In the genomic region with DNA sequence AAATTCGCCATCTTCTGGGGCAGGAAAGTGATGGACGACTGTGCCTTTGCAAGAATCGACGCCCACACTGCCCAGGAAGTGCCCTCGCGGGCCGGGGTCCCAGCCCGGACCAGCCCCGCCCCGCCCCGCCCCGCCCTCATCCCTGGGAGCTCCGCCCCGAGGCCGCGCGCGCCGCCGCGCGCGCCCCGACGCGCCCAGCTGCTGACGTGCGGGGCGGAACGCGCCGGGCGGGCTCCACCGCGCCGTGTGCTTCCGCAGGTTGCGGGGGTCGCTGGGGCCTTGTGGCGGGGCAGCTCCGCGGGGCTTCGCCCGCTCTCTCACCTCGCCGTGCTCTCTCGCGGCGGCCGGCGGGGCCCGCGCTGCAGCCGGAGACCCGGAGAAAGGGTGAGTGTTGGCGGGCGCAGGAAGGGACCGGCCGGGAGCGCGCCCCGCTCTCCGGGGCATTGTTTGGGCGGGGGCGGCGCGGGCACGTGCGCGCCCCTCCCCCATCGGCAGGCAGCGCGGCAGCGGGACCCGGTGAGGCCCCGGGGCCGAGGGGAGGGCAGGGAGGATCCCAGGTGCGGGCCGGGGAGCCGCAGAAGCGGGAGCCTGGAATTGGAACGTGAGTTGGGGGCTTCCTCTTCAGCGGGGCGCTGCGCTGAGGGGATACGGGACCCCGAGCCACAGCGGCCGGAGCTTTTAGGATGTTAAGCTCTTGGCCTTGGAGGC, we compare ENCODE assay signal across 8 cellular contexts. TPM values are rescaled to one million over a fixed set of nuclear protein-coding genes. Genes with fewer than 3 reads are reported as not detected.
DNase-seq lines count a peak whose midpoint lies in the region; ATAC-seq and TF ChIP-seq lines count a peak whose summit lies in the region.

A gene (plus strand): TSS at position 188 of the 708 bp plus-strand sequence. CDS start 17,366 bp downstream, outside the sequence.

- peak within 1 kb of the TSS; percentile 97 for H3K4me3 Mint-ChIP-seq in activated T-helper 2 cell treated with anti-CD3 and anti-CD28 coated beads, Interferon-gamma antibody, Interleukin-2, Interleukin-4, amounts not matched to agents 10 μg/mL and 5 μg/mL and 100 μg/mL, durations not matched to agents 14 hours and 24 hours and 36 hours (ENCODE audit: low read depth)
- peak within 1 kb of the TSS; percentile 86 to 94 (median 93) for H3K4me3 Mint-ChIP-seq in nephron

- no peaks in the 10 kb centered on the region for H3K27me3 Mint-ChIP-seq in activated T-helper 2 cell treated with anti-CD3 and anti-CD28 coated beads, Interferon-gamma antibody, Interleukin-2, Interleukin-4, amounts not matched to agents 10 μg/mL and 5 μg/mL and 100 μg/mL, durations not matched to agents 14 hours and 24 hours and 36 hours (ENCODE audit: low read depth)
- H3K27me3 Mint-ChIP-seq in nephron (ENCODE audit: low read depth), result no peaks in the 10 kb centered on the region

- intact Hi-C loops in activated T-helper 2 cell treated with anti-CD3 and anti-CD28 coated beads, Interferon-gamma antibody, Interleukin-2, Interleukin-4, amounts not matched to agents 10 μg/mL and 5 μg/mL and 100 μg/mL, durations not matched to agents 14 hours and 24 hours and 36 hours (cut with micrococcal nuclease), result loop anchor here (1.0 to 2.0 kb wide), 3 partner anchors 61 to 229 kb away; a partner anchor contains a TSS

- H3K4me1 Mint-ChIP-seq in activated T-helper 2 cell treated with anti-CD3 and anti-CD28 coated beads, Interferon-gamma antibody, Interleukin-2, Interleukin-4, amounts not matched to agents 10 μg/mL and 5 μg/mL and 100 μg/mL, durations not matched to agents 14 hours and 24 hours and 36 hours (ENCODE audit: low read depth), result peaks cover 29% of the 10 kb centered on the region
- H3K4me1 Mint-ChIP-seq in nephron, result peaks cover 38% of the 10 kb centered on the region

- peaks cover 30% of the 10 kb centered on the region for H3K36me3 Mint-ChIP-seq in activated T-helper 2 cell treated with anti-CD3 and anti-CD28 coated beads, Interferon-gamma antibody, Interleukin-2, Interleukin-4, amounts not matched to agents 10 μg/mL and 5 μg/mL and 100 μg/mL, durations not matched to agents 14 hours and 24 hours and 36 hours (ENCODE audit: low read depth)
- H3K36me3 Mint-ChIP-seq in nephron (ENCODE audit: low read depth), result peaks cover 6% of the 10 kb centered on the region

- H3K27ac Mint-ChIP-seq in activated T-helper 2 cell treated with anti-CD3 and anti-CD28 coated beads, Interferon-gamma antibody, Interleukin-2, Interleukin-4, amounts not matched to agents 10 μg/mL and 5 μg/mL and 100 μg/mL, durations not matched to agents 14 hours and 24 hours and 36 hours, result peak within 1 kb of the TSS; percentile 84
- peak within 1 kb of the TSS; percentile 89 to 98 (median 90) for H3K27ac Mint-ChIP-seq in nephron

- no peak for TF ChIP-seq CTCF in fibroblast of pulmonary artery (IDR thresholded peaks at IDR 0.05; ENCODE audit: low read length, missing control alignments)
- TF ChIP-seq CTCF in nephron (IDR thresholded peaks at IDR 0.05; ENCODE audit: unreplicated experiment in 3 of 3), result no peak

- peak; percentile 82 for ATAC-seq in GM21515 (IDR thresholded peaks at IDR 0.05; ENCODE audit: unreplicated experiment)
- peak; percentile 91 for ATAC-seq in stimulated activated naive CD8-positive, alpha-beta T cell treated with anti-CD3 and anti-CD28 coated beads, Interleukin-15, Interleukin-2, amounts not matched to agents 100 U/mL and 50 U/mL, for 24 hours

- DNase-seq in DMS153 (lab: John Stamatoyannopoulos, UW), result peak; percentile 40
- DNase-seq in HuH-7 (ENCODE audit: low spot score), result peak; percentile 89
- DNase-seq in RPMI8226, result peak; percentile 87
- DNase-seq in activated T-helper 2 cell treated with anti-CD3 and anti-CD28 coated beads, Interferon-gamma antibody, Interleukin-2, Interleukin-4, amounts not matched to agents 10 μg/mL and 5 μg/mL and 100 μg/mL, durations not matched to agents 14 hours and 24 hours and 36 hours (ENCODE audit: low spot score), result peak; percentile 66
- peak; percentile 58 for DNase-seq in fibroblast of pulmonary artery (ENCODE audit: low read depth)
- DNase-seq in stimulated activated naive CD8-positive, alpha-beta T cell treated with anti-CD3 and anti-CD28 coated beads, Interleukin-15, Interleukin-2, amounts not matched to agents 100 U/mL and 50 U/mL, for 24 hours, result peak; percentile 84

- H3K9me3 Mint-ChIP-seq in activated T-helper 2 cell treated with anti-CD3 and anti-CD28 coated beads, Interferon-gamma antibody, Interleukin-2, Interleukin-4, amounts not matched to agents 10 μg/mL and 5 μg/mL and 100 μg/mL, durations not matched to agents 14 hours and 24 hours and 36 hours, result no peaks in the 10 kb centered on the region
- H3K9me3 Mint-ChIP-seq in nephron, result no peaks in the 10 kb centered on the region

- H3K4me3 ChIP-seq in fibroblast of pulmonary artery (replicated peaks; ENCODE audit: low read depth, low read length), result peak within 1 kb of the TSS; percentile 95

RNA-seq across cellular contexts. Expression of the gene that starts here (rescaled TPM):
- 56.7 and 60.1 TPM in 2 replicates for total RNA-seq in activated T-helper 2 cell treated with anti-CD3 and anti-CD28 coated beads, Interferon-gamma antibody, Interleukin-2, Interleukin-4, amounts not matched to agents 10 μg/mL and 5 μg/mL and 100 μg/mL, durations not matched to agents 14 hours and 24 hours and 36 hours

Comparison
In these comparisons a context has a peak if more than half of its experiments do, and no peak if none do; other contexts are left out.
1. Peak in every context shown above with its lines: DNase-seq, ATAC-seq and H3K4me3 ChIP-seq.